In genomic region chr7:50791921-50792341, GRCh38 we compare ENCODE assay signal across 9 cellular contexts. TPM values are rescaled to one million over a fixed set of nuclear protein-coding genes. Genes with fewer than 3 reads are reported as not detected.
A peak's percentile ranks its signal among the peaks of the same experiment; 100 is the strongest.
DNase-seq lines count a peak whose midpoint lies in the region; ATAC-seq and TF ChIP-seq lines count a peak whose summit lies in the region.
"Had no signal": no experiment of that assay in that cellular context is flagged by ENCODE, and none has a peak within 500 bp of the region (broad histone marks: within the 10 kb centered on the region; RNA-seq: fewer than 3 reads in every experiment).

No MANE protein-coding gene starts in this region.

- ATAC-seq in left cardiac atrium, result no peak
- ATAC-seq in right lobe of liver, result peak; percentile 34 to 61 (median 44)
- no peak for ATAC-seq in mucosa of descending colon
- no peak for ATAC-seq in GM19035 (IDR thresholded peaks at IDR 0.05; ENCODE audit: unreplicated experiment)
- ATAC-seq: GM12878 had no signal

- H3K9me3 ChIP-seq in cardiac muscle cell (ENCODE audit: low read depth), result no peaks in the 10 kb centered on the region
- H3K9me3 ChIP-seq in right lobe of liver, result no peaks in the 10 kb centered on the region
- H3K9me3 ChIP-seq in mucosa of descending colon, result no peaks in the 10 kb centered on the region

- TF ChIP-seq POLR2A in right lobe of liver (IDR thresholded peaks at IDR 0.05), result no peak

- in situ Hi-C loops in astrocyte of the spinal cord (cut with HindIII; ENCODE audit: low sequenced_read_pairs), result no loop called here

- H3K27me3 ChIP-seq in cardiac muscle cell (peaks cover 14% of the 10 kb centered on the region), right lobe of liver (no peaks in the 10 kb centered on the region)

- WGBS in right lobe of liver (ENCODE audit: insufficient coverage, low coverage, low lambda C conversion rate, missing lambda C conversion rate), result 2% methylated on average over 10 of the region's 10 CpGs
- 10% methylated on average over 10 of the region's 10 CpGs for WGBS in urinary bladder

- H3K4me1 ChIP-seq in cardiac muscle cell (ENCODE audit: low read depth) (peaks cover 4% of the 10 kb centered on the region), right lobe of liver (peaks cover 0 to 33% (median 6%) of the 10 kb centered on the region in 4 donors), urinary bladder (ENCODE audit: insufficient read depth) (no peaks in the 10 kb centered on the region), mucosa of descending colon (ENCODE audit: low read depth) (peaks cover 9% of the 10 kb centered on the region)

- intact Hi-C loops in left cardiac atrium (cut with DNase I) (loop anchor here (5.0 to 10.0 kb wide), 4 partner anchors 273 to 350 kb away; no protein-coding TSS in a partner anchor), right lobe of liver (cut with DNase I) (loop anchor here (10.0 kb wide), 2 partner anchors 97 to 283 kb away; no protein-coding TSS in a partner anchor), mucosa of descending colon (cut with DNase I, micrococcal nuclease) (no loop called here)

- peak in 1 of 2 donors; percentile 80 for DNase-seq in cardiac muscle cell (ENCODE audit: low read depth in 1 of 2, low spot score in 1 of 2)
- DNase-seq in left cardiac atrium, result no peak
- peak; percentile 59 for DNase-seq in astrocyte of the spinal cord (ENCODE audit: low read depth, low spot score)
- DNase-seq in right lobe of liver, result peak in 1 of 3 donors; percentile 66
- no peak for DNase-seq in mucosa of descending colon
- no peak for DNase-seq in activated CD8-positive, alpha-beta memory T cell treated with anti-CD3 and anti-CD28 coated beads for 24 hours

- H3K36me3 ChIP-seq in cardiac muscle cell (no peaks in the 10 kb centered on the region), right lobe of liver (no peaks in the 10 kb centered on the region), urinary bladder (ENCODE audit: insufficient read depth) (no peaks in the 10 kb centered on the region), mucosa of descending colon (ENCODE audit: low read depth) (no peaks in the 10 kb centered on the region)

- TF ChIP-seq CTCF in cardiac muscle cell (IDR thresholded peaks at IDR 0.05; ENCODE audit: low read depth, low read length) (no peak), astrocyte of the spinal cord (IDR thresholded peaks at IDR 0.05; ENCODE audit: low read depth, low read length) (no peak), right lobe of liver (IDR thresholded peaks at IDR 0.05) (no peak), mucosa of descending colon (IDR thresholded peaks at IDR 0.05) (no peak)

- H3K27ac ChIP-seq in cardiac muscle cell, result no peak overlapping the region
- H3K27ac ChIP-seq in right lobe of liver, result peak overlapping the region; percentile 77 to 83 (median 77)
- H3K27ac ChIP-seq in urinary bladder (ENCODE audit: low read depth), result no peak overlapping the region

- H3K4me3 ChIP-seq in cardiac muscle cell, result peak overlapping the region; percentile 54
- peak overlapping the region; percentile 54 for H3K4me3 ChIP-seq in astrocyte of the spinal cord (ENCODE audit: low read depth, low read length)
- peak overlapping the region; percentile 62 to 77 (median 66) for H3K4me3 ChIP-seq in right lobe of liver
- peak overlapping the region; percentile 99 for H3K4me3 ChIP-seq in urinary bladder (ENCODE audit: low read depth, low read length)
- H3K4me3 ChIP-seq in mucosa of descending colon, result no peak overlapping the region
- H3K4me3 ChIP-seq: GM12878 had no signal

RNA-seq across cellular contexts. Expression of gene GRB10, which starts 9.2 kb away (rescaled TPM):
- total RNA-seq in cardiac muscle cell (10.7 and 25.3 TPM in 2 replicates), left cardiac atrium (10 to 100 TPM; 39.9 to 45.6 TPM), right lobe of liver (10 to 100 TPM; 24.9 to 55.5 (median 40.0) TPM), urinary bladder (42.3 TPM), mucosa of descending colon (10 to 100 TPM in 2 of 3 donors, 1 to 10 TPM in 1; 9.4 to 56.8 (median 13.0) TPM)
- polyA plus RNA-seq in cardiac muscle cell (9.9 and 22.5 TPM in 2 replicates), urinary bladder (44.3 TPM)

Comparison
In these comparisons a context has a peak if more than half of its experiments do, and no peak if none do; other contexts are left out.
1. H3K27ac ChIP-seq: peak in right lobe of liver (3 of 3); none in cardiac muscle cell (single experiment) and urinary bladder (single experiment).
2. ATAC-seq: peak in right lobe of liver (4 of 4); none in left cardiac atrium (0 of 2), mucosa of descending colon (single experiment) and GM19035 (single experiment).
3. intact Hi-C loops: an anchor here in left cardiac atrium (5.0 to 10.0 kb wide) and right lobe of liver (10.0 kb wide); none called in mucosa of descending colon.